8 cellular contexts compared by ENCODE assay signal in the genomic region with DNA sequence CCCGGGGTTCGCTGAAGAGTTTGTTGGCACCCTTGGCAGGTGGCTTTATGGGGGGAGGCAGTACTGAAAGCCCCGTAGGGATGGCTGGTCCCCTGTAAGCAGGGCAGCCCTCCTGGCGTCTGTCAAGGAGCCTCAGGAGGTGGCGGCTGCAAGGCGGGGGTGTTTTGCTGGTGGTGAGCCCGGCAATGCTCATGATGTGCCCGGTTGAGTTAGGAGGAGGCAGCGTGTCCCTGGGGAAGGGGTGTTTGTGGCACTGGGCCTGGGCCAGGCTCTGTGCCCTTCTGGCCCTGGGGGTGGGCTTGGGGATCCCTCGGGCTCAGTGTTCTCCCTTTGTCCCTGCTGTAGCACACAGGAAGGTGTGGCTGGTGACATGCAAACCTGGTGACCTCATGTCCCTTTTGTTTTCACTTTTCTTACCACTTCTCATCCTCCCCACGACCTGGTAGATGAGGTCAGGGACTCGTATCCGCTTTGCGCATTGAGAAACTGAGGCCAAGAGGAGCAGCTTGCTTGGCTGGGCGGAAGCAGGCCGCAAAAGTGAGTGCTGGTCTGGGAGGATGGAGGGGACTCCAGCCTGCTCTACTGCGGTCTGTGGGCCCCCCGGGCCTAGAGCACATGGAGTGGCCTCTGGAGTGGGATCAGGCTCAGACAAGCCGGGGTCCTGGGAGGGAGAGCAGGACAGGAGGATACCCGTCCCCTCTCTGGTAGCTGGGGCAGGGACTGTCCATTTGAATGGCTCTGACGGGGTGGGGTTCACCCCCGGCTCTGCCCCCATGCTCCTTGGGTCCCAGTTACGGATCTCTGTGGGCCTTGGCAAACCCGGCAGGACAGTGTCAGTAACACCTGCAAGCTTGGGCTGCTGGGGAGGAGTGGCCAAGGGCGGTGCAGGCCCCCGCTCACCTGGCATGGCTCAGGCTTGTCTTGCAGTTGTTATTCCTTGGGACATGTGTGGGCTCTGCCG. TPM values are rescaled to one million over a fixed set of nuclear protein-coding genes. Genes with fewer than 3 reads are reported as not detected.
DNase-seq lines count a peak whose midpoint lies in the region; ATAC-seq and TF ChIP-seq lines count a peak whose summit lies in the region.

No MANE protein-coding gene starts in this region.

- peak overlapping the region; percentile 73 to 89 (median 86) for H3K27ac ChIP-seq in heart right ventricle
- peak overlapping the region; percentile 71 to 80 for H3K27ac ChIP-seq in liver (ENCODE audit: low read depth in 1 of 2, low read length in 2 of 2)
- H3K27ac ChIP-seq in transverse colon, result peak overlapping the region; percentile 73 to 83 (median 76)

- no peak overlapping the region for H3K9ac ChIP-seq in liver (ENCODE audit: low read depth in 1 of 2, low read length in 2 of 2)

- H3K4me3 Mint-ChIP-seq in activated CD8-positive, alpha-beta T cell treated with anti-CD3 and anti-CD28 coated beads, Interleukin-2, amount 10 ng/mL, durations not matched to agents 7 days and 5 days, result peak overlapping the region; percentile 84

- no peak for TF ChIP-seq CTCF in heart right ventricle (IDR thresholded peaks at IDR 0.05)
- TF ChIP-seq CTCF in liver (IDR thresholded peaks at IDR 0.05; ENCODE audit: low read depth, low read length, missing input control), result no peak
- no peak for TF ChIP-seq CTCF in transverse colon (IDR thresholded peaks at IDR 0.05)

- DNase-seq in heart right ventricle, result peak in 1 of 2 donors; percentile 24
- DNase-seq in Right ventricle myocardium inferior (ENCODE audit: missing footprints), result no peak
- DNase-seq in activated CD8-positive, alpha-beta T cell treated with anti-CD3 and anti-CD28 coated beads, Interleukin-2, amount 10 ng/mL, durations not matched to agents 7 days and 5 days, result peak; percentile 73
- no peak for DNase-seq in transverse colon
- no peak for DNase-seq in iPS-NIHi11 (ENCODE audit: low spot score)

- H3K27ac Mint-ChIP-seq in activated CD8-positive, alpha-beta T cell treated with anti-CD3 and anti-CD28 coated beads, Interleukin-2, amount 10 ng/mL, durations not matched to agents 7 days and 5 days, result peak overlapping the region; percentile 97

- peaks cover 71% of the 10 kb centered on the region for H3K4me1 Mint-ChIP-seq in activated CD8-positive, alpha-beta T cell treated with anti-CD3 and anti-CD28 coated beads, Interleukin-2, amount 10 ng/mL, durations not matched to agents 7 days and 5 days (ENCODE audit: low read depth)

- H3K27me3 ChIP-seq in heart right ventricle (no peaks in the 10 kb centered on the region), liver (ENCODE audit: control insufficient read depth in 4 of 4, insufficient read depth in 4 of 4, low read length in 3 of 4) (no peaks in the 10 kb centered on the region), transverse colon (peaks cover 6% of the 10 kb centered on the region)

- CTCF ChIA-PET in activated CD8-positive, alpha-beta T cell treated with anti-CD3 and anti-CD28 coated beads, Interleukin-2, amount 10 ng/mL, durations not matched to agents 7 days and 5 days (lab: Charles Lee), result interaction anchor here (1.1 to 2.3 kb wide), 3 partner anchors 19 to 706 kb away, joined by 3 to 9 read pairs (median 3); no protein-coding TSS in a partner anchor

- peak in 2 of 8 donors; percentile 2 to 4 for ATAC-seq in heart right ventricle
- ATAC-seq in Right ventricle myocardium inferior, result no peak
- ATAC-seq in activated CD8-positive, alpha-beta T cell treated with anti-CD3 and anti-CD28 coated beads, Interleukin-2, amount 10 ng/mL, durations not matched to agents 7 days and 5 days, result peak; percentile 37
- ATAC-seq in HG03442 (IDR thresholded peaks at IDR 0.05; ENCODE audit: unreplicated experiment), result no peak
- ATAC-seq in GM19467 (IDR thresholded peaks at IDR 0.05; ENCODE audit: unreplicated experiment), result no peak

- H3K27me3 Mint-ChIP-seq in activated CD8-positive, alpha-beta T cell treated with anti-CD3 and anti-CD28 coated beads, Interleukin-2, amount 10 ng/mL, durations not matched to agents 7 days and 5 days (ENCODE audit: low read depth), result no peaks in the 10 kb centered on the region

- no peaks in the 10 kb centered on the region for H3K9me3 Mint-ChIP-seq in activated CD8-positive, alpha-beta T cell treated with anti-CD3 and anti-CD28 coated beads, Interleukin-2, amount 10 ng/mL, durations not matched to agents 7 days and 5 days (ENCODE audit: insufficient read depth)

- POLR2A ChIA-PET in activated CD8-positive, alpha-beta T cell treated with anti-CD3 and anti-CD28 coated beads, Interleukin-2, amount 10 ng/mL, durations not matched to agents 7 days and 5 days (lab: Charles Lee), result interaction anchor here (0.6 to 2.0 kb wide), 2 partner anchors 84 to 458 kb away, joined by 3 to 11 read pairs; partner anchors contain the start of gene LITAF

- H3K4me1 ChIP-seq in heart right ventricle (peaks cover 47 to 83% (median 73%) of the 10 kb centered on the region in 9 donors), liver (ENCODE audit: control insufficient read depth in 4 of 4, insufficient read depth in 4 of 4, low read length in 3 of 4) (peaks cover 0 to 53% (median 11%) of the 10 kb centered on the region in 4 donors), transverse colon (peaks cover 12 to 61% (median 32%) of the 10 kb centered on the region in 4 donors)

- in situ Hi-C loops in transverse colon (cut with MboI; ENCODE audit: low pct_ligation_motif_present in 1 of 4, low pct_unique_long_range_greater_than_20kb in 1 of 4, low sequenced_read_pairs in 3 of 4), result no loop called here

- TF ChIP-seq RAD21 in liver (IDR thresholded peaks at IDR 0.05), result no peak

- WGBS in heart right ventricle, 2 donors, result 64 to 66% methylated on average over 27 of the region's 27 CpGs
- WGBS in liver, result 84% methylated on average over 27 of the region's 27 CpGs
- WGBS in transverse colon (ENCODE audit: low coverage in 1 of 2), 2 donors, result 60 to 71% methylated on average over 1 to 24 of the region's 27 CpGs

- peaks cover 0 to 1% (median 0%) of the 10 kb centered on the region in 9 donors for H3K36me3 ChIP-seq in heart right ventricle
- H3K36me3 ChIP-seq in liver (ENCODE audit: control insufficient read depth in 4 of 4, insufficient read depth in 3 of 4, low read depth in 1 of 4, low read length in 3 of 4), result no peaks in the 10 kb centered on the region
- no peaks in the 10 kb centered on the region for H3K36me3 ChIP-seq in transverse colon

- H3K9me3 ChIP-seq in heart right ventricle (no peaks in the 10 kb centered on the region), liver (ENCODE audit: control insufficient read depth in 4 of 4, low read length in 3 of 4) (no peaks in the 10 kb centered on the region), transverse colon (no peaks in the 10 kb centered on the region)

- intact Hi-C loops in heart right ventricle (cut with DNase I) (no loop called here), Right ventricle myocardium inferior (cut with DNase I) (loop anchor here (5.0 kb wide), 1 partner anchor 42 kb away; no protein-coding TSS in a partner anchor), transverse colon (cut with DNase I; ENCODE audit: low total_unique reads) (no loop called here)

- no peak for TF ChIP-seq POLR2A in transverse colon (IDR thresholded peaks at IDR 0.05)

- peak overlapping the region in 8 of 10 donors; percentile 67 to 98 (median 95) for H3K4me3 ChIP-seq in heart right ventricle
- H3K4me3 ChIP-seq in liver (ENCODE audit: low read depth in 1 of 3, low read length in 3 of 3), result no peak overlapping the region
- peak overlapping the region in 1 of 4 donors; percentile 91 for H3K4me3 ChIP-seq in transverse colon

- no peak for TF ChIP-seq EP300 in transverse colon (IDR thresholded peaks at IDR 0.05; ENCODE audit: low read depth)

- H3K36me3 Mint-ChIP-seq in activated CD8-positive, alpha-beta T cell treated with anti-CD3 and anti-CD28 coated beads, Interleukin-2, amount 10 ng/mL, durations not matched to agents 7 days and 5 days (ENCODE audit: low read depth), result peaks cover 5% of the 10 kb centered on the region

TF ChIP-seq in liver, 16 proteins besides CTCF, POLR2A, EP300 and RAD21:
- TF ChIP-seq YY1 (IDR thresholded peaks at IDR 0.05) (no peak), ZBTB33 (IDR thresholded peaks at IDR 0.05) (no peak), SP1 (IDR thresholded peaks at IDR 0.05) (no peak), TAF1 (conservative IDR thresholded peaks at IDR 0.05) (no peak), MAX (IDR thresholded peaks at IDR 0.05) (no peak)
- TF ChIP-seq, protein P1, sequence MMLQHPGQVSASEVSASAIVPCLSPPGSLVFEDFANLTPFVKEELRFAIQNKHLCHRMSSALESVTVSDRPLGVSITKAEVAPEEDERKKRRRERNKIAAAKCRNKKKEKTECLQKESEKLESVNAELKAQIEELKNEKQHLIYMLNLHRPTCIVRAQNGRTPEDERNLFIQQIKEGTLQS (IDR thresholded peaks at IDR 0.05), result no peak

RNA-seq across cellular contexts. Expression of gene SNN, which starts 2.2 kb away (rescaled TPM):
- total RNA-seq in heart right ventricle (10 to 100 TPM; 25.5 to 61.4 (median 37.6) TPM), Right ventricle myocardium inferior (27.7 TPM), liver (1 to 10 TPM; 5.7 to 6.2 TPM), transverse colon (10 to 100 TPM in 2 of 4 donors, 1 to 10 TPM in 2; 4.9 to 12.3 (median 8.6) TPM)
- polyA plus RNA-seq in heart right ventricle (10 to 100 TPM; 10.1 to 21.2 TPM), liver (1 to 10 TPM; 2.5 to 5.0 TPM)
- total RNA-seq in activated CD8-positive, alpha-beta T cell treated with anti-CD3 and anti-CD28 coated beads, Interleukin-2, amount 10 ng/mL, durations not matched to agents 7 days and 5 days, result 10 to 100 TPM; 27.3 to 28.9 TPM

Comparison
In these comparisons a context has a peak if more than half of its experiments do, and no peak if none do; other contexts are left out.
1. H3K4me3 ChIP-seq: peak in heart right ventricle (8 of 10); none in liver (0 of 3).
2. Peak in every context shown above with its lines, with median percentiles within 50 percentile points of each other: H3K27ac ChIP-seq.